Comparison of ENCODE assay signal across 30 cellular contexts in genomic region chr20:29313481-29313880, GRCh38.
"Had no signal": no experiment of that assay in that cellular context is flagged by ENCODE, and none has a peak within 500 bp of the region (broad histone marks: within the 10 kb centered on the region; RNA-seq: fewer than 3 reads in every experiment).

No MANE protein-coding gene starts in this region.

- ATAC-seq: heart right ventricle; left cardiac atrium; left lung; lower lobe of right lung; natural killer cell; stimulated activated memory B cell treated with anti-CD40 and anti-IgM and Interleukin-4, amounts not matched to agents 10 μg/mL and 1 μg/mL and 100 μg/mL, for 72 hours; stimulated activated naive CD8-positive, alpha-beta T cell treated with anti-CD3 and anti-CD28 coated beads, Interleukin-15, amount 100 ng/mL, for 72 hours had no signal

- H3K4me3 ChIP-seq: heart right ventricle, left lung, lower lobe of right lung, neural progenitor cell, right atrium auricular region, smooth muscle cell, tibial nerve, uterus had no signal

- H3K36me3 ChIP-seq: heart right ventricle, left lung, lower lobe of right lung, neural progenitor cell, neutrophil, right atrium auricular region, tibial nerve, uterus had no signal

- H3K27me3 Mint-ChIP-seq: naive B cell; progenitor cell of endocrine pancreas; stimulated activated memory B cell treated with anti-CD40 and anti-IgM and Interleukin-4, amounts not matched to agents 10 μg/mL and 1 μg/mL and 100 μg/mL, for 72 hours; stimulated activated naive CD8-positive, alpha-beta T cell treated with anti-CD3 and anti-CD28 coated beads, Interleukin-15, amount 100 ng/mL, for 72 hours; type B pancreatic cell had no signal

- H3K4me3 Mint-ChIP-seq: mesothelial cell of epicardium; naive B cell; nephron progenitor cell; neural progenitor cell; stimulated activated memory B cell treated with anti-CD40 and anti-IgM and Interleukin-4, amounts not matched to agents 10 μg/mL and 1 μg/mL and 100 μg/mL, for 72 hours; stimulated activated naive CD8-positive, alpha-beta T cell treated with anti-CD3 and anti-CD28 coated beads, Interleukin-15, amount 100 ng/mL, for 72 hours; type B pancreatic cell had no signal

- H3K9me3 ChIP-seq: lower lobe of right lung, neutrophil, uterus had no signal

- H2AFZ ChIP-seq: neural progenitor cell, parathyroid adenoma had no signal

- H3K27ac Mint-ChIP-seq: mesothelial cell of epicardium; naive B cell; natural killer cell; nephron progenitor cell; neural progenitor cell; progenitor cell of endocrine pancreas; stimulated activated memory B cell treated with anti-CD40 and anti-IgM and Interleukin-4, amounts not matched to agents 10 μg/mL and 1 μg/mL and 100 μg/mL, for 72 hours; stimulated activated naive CD8-positive, alpha-beta T cell treated with anti-CD3 and anti-CD28 coated beads, Interleukin-15, amount 100 ng/mL, for 72 hours; type B pancreatic cell had no signal

- DNase-seq: heart right ventricle; hippocampal formation; kidney glomerular epithelial cell; left cardiac atrium; left lung; lower lobe of right lung; mammary epithelial cell; mesendoderm; naive B cell; natural killer cell; nephron progenitor cell; occipital lobe; stimulated activated CD4-positive, alpha-beta T cell treated with anti-CD3 and anti-CD28 coated beads, Interleukin-1b, Interleukin-23, amount 100 ng/mL, for 48 hours; stimulated activated CD4-positive, alpha-beta T cell treated with anti-CD3 and anti-CD28 coated beads, Interleukin-2, amount 100 ng/mL, for 48 hours; stimulated activated CD4-positive, alpha-beta T cell treated with anti-CD3 and anti-CD28 coated beads, Interleukin-4, amount 100 ng/mL, for 4 hours; stimulated activated CD8-positive, alpha-beta memory T cell treated with anti-CD3 and anti-CD28 coated beads, Interleukin-4, amount 100 ng/mL, for 48 hours; stimulated activated naive CD4-positive, alpha-beta T cell treated with Interleukin-2 at 50 U/mL for 16 hours; stimulated activated naive CD8-positive, alpha-beta T cell treated with anti-CD3 and anti-CD28 coated beads, Interleukin-15, amount 100 ng/mL, for 72 hours; substantia nigra; uterus had no signal

- H3K27ac ChIP-seq: heart right ventricle, left lung, lower lobe of right lung, neural progenitor cell, neutrophil, parathyroid adenoma, right atrium auricular region, tibial nerve, uterus had no signal

- H3K27me3 ChIP-seq: left lung, neural progenitor cell, neutrophil, right atrium auricular region, tibial nerve, uterus had no signal

- H3K36me3 Mint-ChIP-seq: type B pancreatic cell had no signal

- H3K4me1 ChIP-seq: heart right ventricle, left lung, lower lobe of right lung, neural progenitor cell, parathyroid adenoma, right atrium auricular region, tibial nerve, uterus had no signal

- H3K4me1 Mint-ChIP-seq: mesothelial cell of epicardium; natural killer cell; nephron progenitor cell; neural progenitor cell; stimulated activated memory B cell treated with anti-CD40 and anti-IgM and Interleukin-4, amounts not matched to agents 10 μg/mL and 1 μg/mL and 100 μg/mL, for 72 hours; stimulated activated naive CD8-positive, alpha-beta T cell treated with anti-CD3 and anti-CD28 coated beads, Interleukin-15, amount 100 ng/mL, for 72 hours had no signal

- H3K4me2 ChIP-seq: neural progenitor cell, smooth muscle cell had no signal

- H3K79me2 ChIP-seq: parathyroid adenoma had no signal
